In the genomic region with DNA sequence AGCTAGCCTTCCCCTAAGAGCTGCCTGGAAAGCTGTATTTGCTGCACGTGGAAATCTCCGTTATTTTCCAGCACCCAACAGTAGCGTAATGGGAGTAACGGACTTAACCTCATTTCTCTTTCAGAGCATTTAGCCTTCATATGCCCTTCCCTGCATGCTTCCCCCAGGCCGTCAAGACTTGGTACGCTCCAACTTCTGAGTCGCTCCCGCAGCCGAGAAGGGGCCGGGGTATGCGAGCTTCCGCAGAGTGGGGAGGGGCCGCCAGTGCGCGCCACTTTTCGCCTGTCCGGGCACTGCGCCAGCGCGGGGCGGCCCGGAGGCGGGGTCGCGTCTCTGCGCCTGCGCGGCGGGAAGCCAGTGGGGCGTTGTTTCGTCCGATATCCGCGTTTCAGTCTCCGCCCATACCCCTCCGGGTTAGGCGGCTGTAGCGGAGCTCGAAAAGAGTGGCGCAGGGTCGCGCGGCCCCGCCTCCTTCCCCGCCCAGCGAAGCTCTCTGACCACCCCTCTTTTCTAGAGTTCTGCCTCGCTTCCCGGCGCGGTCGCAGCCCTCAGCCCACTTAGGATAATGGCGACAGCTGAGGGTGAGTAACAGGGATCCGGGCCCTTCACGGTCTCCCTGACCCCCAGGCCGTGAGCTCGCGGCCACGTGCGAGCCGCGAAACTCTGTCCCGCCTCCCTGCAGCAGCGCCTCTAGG, we compare ENCODE assay signal across 8 cellular contexts. TPM values are rescaled to one million over a fixed set of nuclear protein-coding genes. Genes with fewer than 3 reads are reported as not detected.
A peak's percentile ranks its signal among the peaks of the same experiment; 100 is the strongest.
DNase-seq lines count a peak whose midpoint lies in the region; ATAC-seq and TF ChIP-seq lines count a peak whose summit lies in the region.

A gene with protein sequence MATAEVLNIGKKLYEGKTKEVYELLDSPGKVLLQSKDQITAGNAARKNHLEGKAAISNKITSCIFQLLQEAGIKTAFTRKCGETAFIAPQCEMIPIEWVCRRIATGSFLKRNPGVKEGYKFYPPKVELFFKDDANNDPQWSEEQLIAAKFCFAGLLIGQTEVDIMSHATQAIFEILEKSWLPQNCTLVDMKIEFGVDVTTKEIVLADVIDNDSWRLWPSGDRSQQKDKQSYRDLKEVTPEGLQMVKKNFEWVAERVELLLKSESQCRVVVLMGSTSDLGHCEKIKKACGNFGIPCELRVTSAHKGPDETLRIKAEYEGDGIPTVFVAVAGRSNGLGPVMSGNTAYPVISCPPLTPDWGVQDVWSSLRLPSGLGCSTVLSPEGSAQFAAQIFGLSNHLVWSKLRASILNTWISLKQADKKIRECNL (plus strand): TSS at position 513 of the 695 bp plus-strand sequence. CDS start 53 bp downstream, at position 566.

- peak within 1 kb of the TSS; percentile 96 for H3K9ac ChIP-seq in NT2/D1 (ENCODE audit: insufficient read length, low read depth)
- peak within 1 kb of the TSS; percentile 85 for H3K9ac ChIP-seq in endodermal cell (ENCODE audit: extremely low read depth, low read length, poor library complexity, severe bottlenecking)

- peak within 1 kb of the TSS; percentile 97 for H3K27ac Mint-ChIP-seq in endodermal cell

- DNase-seq in COR-L47 (lab: John Stamatoyannopoulos, UW) (peak; percentile 96), HUDEP-2 (lab: John Stamatoyannopoulos, UW; ENCODE audit: unreplicated experiment in 76 of 76) (peak; percentile 15 to 98 (median 90)), NT2/D1 (ENCODE audit: low read depth, low spot score) (peak; percentile 88), endodermal cell (peak; percentile 98)
- peak; percentile 84 for DNase-seq in activated CD8-positive, alpha-beta memory T cell treated with anti-CD3 and anti-CD28 coated beads, Interleukin-2, amount 50 U/mL, for 1 hour (ENCODE audit: extremely low read depth)
- DNase-seq in stimulated activated CD8-positive, alpha-beta memory T cell treated with anti-CD3 and anti-CD28 coated beads, Interleukin-15, amount 100 ng/mL, for 4 hours (ENCODE audit: low read depth in 2 of 2), result peak; percentile 92 to 95

- no peaks in the 10 kb centered on the region for H3K9me3 ChIP-seq in NT2/D1 (ENCODE audit: insufficient read depth, low read length)
- H3K9me3 ChIP-seq in endodermal cell (ENCODE audit: control insufficient read depth, low read length), result no peaks in the 10 kb centered on the region
- H3K9me3 ChIP-seq in mesodermal cell (ENCODE audit: control insufficient read depth, low read length), result no peaks in the 10 kb centered on the region

- no peaks in the 10 kb centered on the region for H3K9me3 Mint-ChIP-seq in endodermal cell

- peak within 1 kb of the TSS; percentile 97 for H3K27ac ChIP-seq in endodermal cell (ENCODE audit: low read depth, low read length)
- peak within 1 kb of the TSS; percentile 95 for H3K27ac ChIP-seq in mesodermal cell (ENCODE audit: low read depth, low read length, severe bottlenecking)

- H3K4me3 Mint-ChIP-seq in endodermal cell, result peak within 1 kb of the TSS; percentile 90

- peaks cover 30% of the 10 kb centered on the region for H3K4me1 Mint-ChIP-seq in endodermal cell

- no peaks in the 10 kb centered on the region for H3K4me1 ChIP-seq in NT2/D1 (ENCODE audit: insufficient read depth, insufficient read length)
- H3K4me1 ChIP-seq in endodermal cell (ENCODE audit: control insufficient read depth, insufficient read depth, low read length), result no peaks in the 10 kb centered on the region
- H3K4me1 ChIP-seq in mesodermal cell (ENCODE audit: control insufficient read depth, insufficient read depth, low read length, poor library complexity, severe bottlenecking), result peaks cover 4% of the 10 kb centered on the region

- H3K27me3 Mint-ChIP-seq in endodermal cell (ENCODE audit: insufficient read depth), result no peaks in the 10 kb centered on the region

- peak; percentile 67 for ATAC-seq in GM21381 (IDR thresholded peaks at IDR 0.05; ENCODE audit: unreplicated experiment)

- no peaks in the 10 kb centered on the region for H3K27me3 ChIP-seq in NT2/D1 (ENCODE audit: insufficient read depth, insufficient read length)
- no peaks in the 10 kb centered on the region for H3K27me3 ChIP-seq in endodermal cell (ENCODE audit: control insufficient read depth, insufficient read depth, low read length, poor library complexity, severe bottlenecking)

- peaks cover 19% of the 10 kb centered on the region for H3K36me3 ChIP-seq in NT2/D1 (ENCODE audit: insufficient read depth, insufficient read length, low read length)
- H3K36me3 ChIP-seq in endodermal cell (ENCODE audit: control insufficient read depth, insufficient read depth, low read length), result peaks cover 8% of the 10 kb centered on the region
- H3K36me3 ChIP-seq in mesodermal cell (ENCODE audit: control insufficient read depth, insufficient read depth, low read length), result peaks cover 7% of the 10 kb centered on the region

- no peak for TF ChIP-seq CTCF in endodermal cell (conservative IDR thresholded peaks at IDR 0.05)

- 0% methylated on average over 36 to 63 of the region's 63 CpGs for WGBS in endodermal cell (ENCODE audit: insufficient coverage in 1 of 2, insufficient read length in 1 of 2), 2 experiments
- 0% methylated on average over 40 to 41 of the region's 63 CpGs for WGBS in mesodermal cell (ENCODE audit: insufficient coverage in 2 of 2), 2 experiments

- H3K4me3 ChIP-seq in NT2/D1 (ENCODE audit: insufficient read length, low read depth) (peak within 1 kb of the TSS; percentile 91), endodermal cell (ENCODE audit: low read length) (peak within 1 kb of the TSS; percentile 99), mesodermal cell (ENCODE audit: extremely low read depth, insufficient read depth, low read length, poor library complexity, severe bottlenecking) (peak within 1 kb of the TSS; percentile 67)

- peaks cover 8% of the 10 kb centered on the region for H3K36me3 Mint-ChIP-seq in endodermal cell (ENCODE audit: low read depth)

RNA-seq across cellular contexts. Expression of the gene that starts here (rescaled TPM):
- total RNA-seq in endodermal cell, result 100 to 1,000 TPM; 246 to 248 TPM
- polyA plus RNA-seq in endodermal cell (2013, experiment 1 of 2), result 229 TPM
- polyA plus RNA-seq in endodermal cell (2013, experiment 2 of 2), result 217 TPM
- 183 TPM for polyA plus RNA-seq in mesodermal cell (2013, experiment 1 of 2)
- polyA plus RNA-seq in mesodermal cell (2013, experiment 2 of 2), result 198 TPM

Comparison
In these comparisons a context has a peak if more than half of its experiments do, and no peak if none do; other contexts are left out.
1. Peak in every context shown above with its lines: DNase-seq, ATAC-seq, H3K4me3 ChIP-seq and H3K27ac ChIP-seq.